Comparison of ENCODE assay signal across 8 cellular contexts in genomic region chr12:120639771-120640721, GRCh38. TPM values are rescaled to one million over a fixed set of nuclear protein-coding genes. Genes with fewer than 3 reads are reported as not detected.
DNase-seq lines count a peak whose midpoint lies in the region; ATAC-seq and TF ChIP-seq lines count a peak whose summit lies in the region.

Gene CABP1 (plus strand): TSS chr12:120640626. CDS start chr12:120640686, 60 bp downstream.

- peaks cover 7% of the 10 kb centered on the region for H3K4me1 Mint-ChIP-seq in neural crest cell

- peaks cover 41% of the 10 kb centered on the region for H3K27me3 ChIP-seq in DOHH2 (ENCODE audit: control insufficient read depth, low read length)
- peaks cover 24% of the 10 kb centered on the region for H3K27me3 ChIP-seq in effector memory CD4-positive, alpha-beta T cell (replicated peaks; ENCODE audit: control insufficient read depth, insufficient read depth, low read length, poor library complexity, severe bottlenecking)

- H3K4me2 ChIP-seq in DOHH2 (ENCODE audit: low read length): peak within 1 kb of the TSS; percentile 94

- no peaks in the 10 kb centered on the region for H3K9me3 Mint-ChIP-seq in neural crest cell

- no peaks in the 10 kb centered on the region for H3K9me3 ChIP-seq in DOHH2 (ENCODE audit: control insufficient read depth, insufficient read depth, low read length)
- no peaks in the 10 kb centered on the region for H3K9me3 ChIP-seq in effector memory CD4-positive, alpha-beta T cell (ENCODE audit: control insufficient read depth, low read length)

- ATAC-seq in GM21737 (IDR thresholded peaks at IDR 0.05; ENCODE audit: unreplicated experiment): peak; percentile 72

- TF ChIP-seq CTCF in DOHH2 (IDR thresholded peaks at IDR 0.05; ENCODE audit: low read depth, low read length, poor library complexity, severe bottlenecking) (peak; percentile 50), neural crest cell (conservative IDR thresholded peaks at IDR 0.05) (peak; percentile 59)

- DNase-seq in NCI-H146 (lab: John Stamatoyannopoulos, UW): peak; percentile 59
- DNase-seq in activated CD4-positive, alpha-beta T cell treated with anti-CD3 and anti-CD28 coated beads, Interleukin-2, amount 50 U/mL, for 48 hours: peak; percentile 70 to 72
- peak; percentile 38 to 52 (median 45) for DNase-seq in effector memory CD4-positive, alpha-beta T cell
- DNase-seq in neural crest cell (ENCODE audit: low read depth, low spot score): peak; percentile 54
- no peak for DNase-seq in NCI-H1092 treated with DMSO at 0.1 percent for 48 hours (lab: John Stamatoyannopoulos, UW)

- H3K27ac ChIP-seq in DOHH2 (ENCODE audit: low read depth, low read length) (no peak within 1 kb of the TSS), temporal lobe (ENCODE audit: low read depth, low read length) (peak within 1 kb of the TSS; percentile 30)
- no peak within 1 kb of the TSS for H3K27ac ChIP-seq in effector memory CD4-positive, alpha-beta T cell (ENCODE audit: insufficient read depth, low read length, poor library complexity, severe bottlenecking)

- no peaks in the 10 kb centered on the region for H3K36me3 Mint-ChIP-seq in neural crest cell (ENCODE audit: low read depth)

- no peak within 1 kb of the TSS for H3K27ac Mint-ChIP-seq in neural crest cell (ENCODE audit: unreplicated experiment)

- H3K27me3 Mint-ChIP-seq in neural crest cell (ENCODE audit: low read depth): peaks cover 57% of the 10 kb centered on the region

- no peaks in the 10 kb centered on the region for H3K9me2 ChIP-seq in DOHH2 (replicated peaks; ENCODE audit: control insufficient read depth, low read length)

- peak within 1 kb of the TSS; percentile 83 for H3K4me3 Mint-ChIP-seq in neural crest cell

- H3K4me3 ChIP-seq in DOHH2 (ENCODE audit: low read length): peak within 1 kb of the TSS; percentile 75
- peak within 1 kb of the TSS; percentile 45 for H3K4me3 ChIP-seq in effector memory CD4-positive, alpha-beta T cell (ENCODE audit: insufficient read depth, low read depth, low read length, poor library complexity, severe bottlenecking)

- no peaks in the 10 kb centered on the region for H4K20me1 ChIP-seq in DOHH2 (ENCODE audit: control insufficient read depth, insufficient read depth, low read depth, low read length)

- H3F3A ChIP-seq in DOHH2 (ENCODE audit: control insufficient read depth, insufficient read depth): no peaks in the 10 kb centered on the region

- H3K79me2 ChIP-seq in DOHH2 (ENCODE audit: control insufficient read depth, low read length): no peaks in the 10 kb centered on the region

- peaks cover 14% of the 10 kb centered on the region for H3K4me1 ChIP-seq in DOHH2 (ENCODE audit: control insufficient read depth, low read length)
- H3K4me1 ChIP-seq in effector memory CD4-positive, alpha-beta T cell (ENCODE audit: control insufficient read depth, insufficient read depth, low read length, poor library complexity, severe bottlenecking): peaks cover 10% of the 10 kb centered on the region

- no peaks in the 10 kb centered on the region for H3K36me3 ChIP-seq in DOHH2 (ENCODE audit: control insufficient read depth, low read length)
- H3K36me3 ChIP-seq in effector memory CD4-positive, alpha-beta T cell (ENCODE audit: control insufficient read depth, insufficient read depth, low read length): no peaks in the 10 kb centered on the region

RNA-seq across cellular contexts. Expression of gene CABP1, which starts in this region (rescaled TPM):
- total RNA-seq in neural crest cell (1.1 and 1.2 TPM in 2 replicates), temporal lobe (1.5 TPM)
